Comparison of ENCODE assay signal across 23 cellular contexts in the genomic region with DNA sequence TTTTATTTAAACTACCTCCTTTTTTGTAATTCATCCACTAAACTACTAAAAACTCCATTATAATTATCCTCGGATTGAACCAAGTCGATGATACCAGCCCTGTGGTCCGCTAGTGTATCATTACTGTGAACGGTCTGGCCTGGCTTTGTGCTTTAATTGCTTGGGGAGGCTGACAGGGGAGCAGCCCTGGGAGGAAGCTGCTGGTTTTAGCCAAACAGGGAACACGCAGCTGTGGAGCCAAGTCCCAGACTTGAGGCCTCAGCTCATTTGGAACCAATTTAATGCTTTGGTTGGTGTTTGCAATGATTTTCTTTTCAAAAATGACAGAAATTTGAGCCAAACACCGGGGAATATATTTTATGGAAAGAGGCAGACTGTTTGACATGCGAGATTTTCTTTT.
DNase-seq lines count a peak whose midpoint lies in the region; TF ChIP-seq lines count a peak whose summit lies in the region.
"Had no signal": no experiment of that assay in that cellular context is flagged by ENCODE, and none has a peak within 500 bp of the region (broad histone marks: within the 10 kb centered on the region; RNA-seq: fewer than 3 reads in every experiment).

No MANE protein-coding gene starts in this region.

- intact Hi-C loops in activated T-helper 1 cell treated with anti-CD3 and anti-CD28 coated beads, Interleukin-12 subunit alpha, Interleukin-12 subunit beta, Interleukin-2, Interleukin-4 antibody, amounts not matched to agents 30 ng/mL and 10 ng/mL and 1 ng/mL, durations not matched to agents 14 hours and 24 hours and 36 hours (cut with micrococcal nuclease): no loop called here

- H3K27me3 Mint-ChIP-seq in endodermal cell (ENCODE audit: insufficient read depth): no peaks in the 10 kb centered on the region
- no peaks in the 10 kb centered on the region for H3K27me3 Mint-ChIP-seq in activated T-helper 1 cell treated with anti-CD3 and anti-CD28 coated beads, Interleukin-12 subunit alpha, Interleukin-12 subunit beta, Interleukin-2, Interleukin-4 antibody, amounts not matched to agents 30 ng/mL and 10 ng/mL and 1 ng/mL, durations not matched to agents 14 hours and 24 hours and 36 hours (ENCODE audit: insufficient read depth)
- H3K27me3 Mint-ChIP-seq: activated CD8-positive, alpha-beta T cell treated with anti-CD3 and anti-CD28 coated beads for 36 hours had no signal

- no peak for TF ChIP-seq EP300 in suprapubic skin (IDR thresholded peaks at IDR 0.05)

- no peak overlapping the region for H3K4me3 Mint-ChIP-seq in endodermal cell
- no peak overlapping the region for H3K4me3 Mint-ChIP-seq in activated T-helper 1 cell treated with anti-CD3 and anti-CD28 coated beads, Interleukin-12 subunit alpha, Interleukin-12 subunit beta, Interleukin-2, Interleukin-4 antibody, amounts not matched to agents 30 ng/mL and 10 ng/mL and 1 ng/mL, durations not matched to agents 14 hours and 24 hours and 36 hours
- H3K4me3 Mint-ChIP-seq: activated CD8-positive, alpha-beta T cell treated with anti-CD3 and anti-CD28 coated beads for 36 hours had no signal

- no peak overlapping the region for H3K4me3 ChIP-seq in HFF-Myc (replicated peaks; ENCODE audit: low read depth, low read length)
- H3K4me3 ChIP-seq in endodermal cell (ENCODE audit: low read length): no peak overlapping the region
- no peak overlapping the region for H3K4me3 ChIP-seq in suprapubic skin
- H3K4me3 ChIP-seq: adrenal gland, breast epithelium, coronary artery, heart right ventricle, lung, upper lobe of right lung had no signal

- H3K9me3 ChIP-seq in endodermal cell (ENCODE audit: control insufficient read depth, low read length) (peaks cover 14% of the 10 kb centered on the region), suprapubic skin (no peaks in the 10 kb centered on the region)
- H3K9me3 ChIP-seq: adrenal gland, breast epithelium, heart right ventricle, upper lobe of right lung had no signal

- H3K27me3 ChIP-seq in endodermal cell (ENCODE audit: control insufficient read depth, insufficient read depth, low read length, poor library complexity, severe bottlenecking) (no peaks in the 10 kb centered on the region), suprapubic skin (no peaks in the 10 kb centered on the region)
- H3K27me3 ChIP-seq: adrenal gland, breast epithelium, heart right ventricle, upper lobe of right lung had no signal

- H3K9ac ChIP-seq in endodermal cell (ENCODE audit: extremely low read depth, low read length, poor library complexity, severe bottlenecking): no peak overlapping the region

- H3K36me3 ChIP-seq in endodermal cell (ENCODE audit: control insufficient read depth, insufficient read depth, low read length): peaks cover 79% of the 10 kb centered on the region
- H3K36me3 ChIP-seq in suprapubic skin: no peaks in the 10 kb centered on the region
- H3K36me3 ChIP-seq: adrenal gland, breast epithelium, upper lobe of right lung had no signal

- TF ChIP-seq CTCF in HFF-Myc (IDR thresholded peaks at IDR 0.05; ENCODE audit: low read depth, low read length, missing control alignments) (no peak), endodermal cell (conservative IDR thresholded peaks at IDR 0.05) (no peak), suprapubic skin (IDR thresholded peaks at IDR 0.05) (no peak)

- no peak for TF ChIP-seq POLR2A in suprapubic skin (IDR thresholded peaks at IDR 0.05)

- H3K27ac ChIP-seq in endodermal cell (ENCODE audit: low read depth, low read length) (no peak overlapping the region), suprapubic skin (peak overlapping the region; percentile 34)
- H3K27ac ChIP-seq: adrenal gland, coronary artery, heart right ventricle, upper lobe of right lung had no signal

- no peak overlapping the region for H3K27ac Mint-ChIP-seq in endodermal cell
- no peak overlapping the region for H3K27ac Mint-ChIP-seq in activated T-helper 1 cell treated with anti-CD3 and anti-CD28 coated beads, Interleukin-12 subunit alpha, Interleukin-12 subunit beta, Interleukin-2, Interleukin-4 antibody, amounts not matched to agents 30 ng/mL and 10 ng/mL and 1 ng/mL, durations not matched to agents 14 hours and 24 hours and 36 hours
- H3K27ac Mint-ChIP-seq: activated CD8-positive, alpha-beta T cell treated with anti-CD3 and anti-CD28 coated beads for 36 hours had no signal

- H3K4me1 ChIP-seq in endodermal cell (ENCODE audit: control insufficient read depth, insufficient read depth, low read length) (no peaks in the 10 kb centered on the region), suprapubic skin (peaks cover 24% of the 10 kb centered on the region)
- H3K4me1 ChIP-seq: breast epithelium had no signal

- peaks cover 26% of the 10 kb centered on the region for H3K4me1 Mint-ChIP-seq in endodermal cell
- H3K4me1 Mint-ChIP-seq in activated T-helper 1 cell treated with anti-CD3 and anti-CD28 coated beads, Interleukin-12 subunit alpha, Interleukin-12 subunit beta, Interleukin-2, Interleukin-4 antibody, amounts not matched to agents 30 ng/mL and 10 ng/mL and 1 ng/mL, durations not matched to agents 14 hours and 24 hours and 36 hours (ENCODE audit: low read depth): no peaks in the 10 kb centered on the region

- DNase-seq in HFF-Myc (ENCODE audit: extremely low read depth, low read depth): peak; percentile 43
- DNase-seq in endodermal cell: peak; percentile 57
- DNase-seq in iPS-NIHi11 (ENCODE audit: low spot score): peak; percentile 25
- no peak for DNase-seq in suprapubic skin (ENCODE audit: low spot score in 2 of 2)
- no peak for DNase-seq in MV-4-11 (lab: John Stamatoyannopoulos, UW)
- DNase-seq in activated T-helper 1 cell treated with anti-CD3 and anti-CD28 coated beads, Interleukin-12 subunit alpha, Interleukin-12 subunit beta, Interleukin-2, Interleukin-4 antibody, amounts not matched to agents 30 ng/mL and 10 ng/mL and 1 ng/mL, durations not matched to agents 14 hours and 24 hours and 36 hours (ENCODE audit: low spot score): no peak
- no peak for DNase-seq in NCI-H446 treated with DMSO at 0.1 percent for 48 hours (lab: John Stamatoyannopoulos, UW)
- DNase-seq: activated CD8-positive, alpha-beta T cell treated with anti-CD3 and anti-CD28 coated beads for 36 hours; activated gamma-delta T cell treated with Interleukin-2 at 50 U/mL for 16 hours; activated T-cell treated with anti-CD3 and anti-CD28 coated beads for 4 hours; adrenal gland; NCI-H1694; NCI-H2171; NCI-H526 treated with DMSO at 0.1 percent for 48 hours; occipital lobe; RPMI8226; stimulated activated CD4-positive, alpha-beta T cell treated with anti-CD3 and anti-CD28 coated beads, Interleukin-4, amount 100 ng/mL, for 4 hours; T1000; upper lobe of right lung had no signal

- H3K36me3 Mint-ChIP-seq in endodermal cell (ENCODE audit: low read depth): peaks cover 73% of the 10 kb centered on the region
- H3K36me3 Mint-ChIP-seq in activated T-helper 1 cell treated with anti-CD3 and anti-CD28 coated beads, Interleukin-12 subunit alpha, Interleukin-12 subunit beta, Interleukin-2, Interleukin-4 antibody, amounts not matched to agents 30 ng/mL and 10 ng/mL and 1 ng/mL, durations not matched to agents 14 hours and 24 hours and 36 hours (ENCODE audit: low read depth): no peaks in the 10 kb centered on the region

- H3K9me3 Mint-ChIP-seq in endodermal cell: no peaks in the 10 kb centered on the region
- no peaks in the 10 kb centered on the region for H3K9me3 Mint-ChIP-seq in activated T-helper 1 cell treated with anti-CD3 and anti-CD28 coated beads, Interleukin-12 subunit alpha, Interleukin-12 subunit beta, Interleukin-2, Interleukin-4 antibody, amounts not matched to agents 30 ng/mL and 10 ng/mL and 1 ng/mL, durations not matched to agents 14 hours and 24 hours and 36 hours

- 85 to 86% methylated on average over 5 to 7 of the region's 7 CpGs for WGBS in endodermal cell (ENCODE audit: insufficient coverage in 1 of 2, insufficient read length in 1 of 2), 2 experiments
- 66% methylated on average over 7 of the region's 7 CpGs for WGBS in suprapubic skin

Comparison
In these comparisons a context has a peak if more than half of its experiments do, and no peak if none do; other contexts are left out.
1. DNase-seq: peak in HFF-Myc (single experiment), endodermal cell (single experiment) and iPS-NIHi11 (single experiment); none in suprapubic skin (0 of 2), MV-4-11 (single experiment), activated T-helper 1 cell treated with anti-CD3 and anti-CD28 coated beads, Interleukin-12 subunit alpha, Interleukin-12 subunit beta, Interleukin-2, Interleukin-4 antibody, amounts not matched to agents 30 ng/mL and 10 ng/mL and 1 ng/mL, durations not matched to agents 14 hours and 24 hours and 36 hours (single experiment) and NCI-H446 treated with DMSO at 0.1 percent for 48 hours (single experiment).